Comparison of ENCODE assay signal across 1 cellular context in genomic region chr14:24075485-24076301, GRCh38.
A peak's percentile ranks its signal among the peaks of the same experiment; 100 is the strongest.
TF ChIP-seq lines count a peak whose summit lies in the region.

No MANE protein-coding gene starts in this region.

TF ChIP-seq in HepG2, 621 proteins besides CTCF, POLR2A, EP300 and RAD21:
- TF ChIP-seq PCBP1 (IDR thresholded peaks at IDR 0.05; ENCODE audit: borderline replicate concordance, low read depth, low read length) = 0 out of 2 replicates have a peak, but pooled peaks have one; percentile 27
- TF ChIP-seq HES4 (CRISPR knock-in tag; IDR thresholded peaks at IDR 0.05; ENCODE audit: borderline replicate concordance) = 0 out of 2 replicates have a peak, but pooled peaks have one; percentile 4
- 0 out of 2 replicates have a peak, but pooled peaks have one; percentile 14 for TF ChIP-seq NFKB2 (CRISPR knock-in tag; IDR thresholded peaks at IDR 0.05; ENCODE audit: borderline replicate concordance)
- TF ChIP-seq ZFP90 (CRISPR knock-in tag; IDR thresholded peaks at IDR 0.05; ENCODE audit: borderline replicate concordance) = 0 out of 2 replicates have a peak, but pooled peaks have one; percentile 18
- 0 out of 2 replicates have a peak, but pooled peaks have one; percentile 18 for TF ChIP-seq ZNF619 (CRISPR knock-in tag; IDR thresholded peaks at IDR 0.05)
- TF ChIP-seq ZNF33B (CRISPR knock-in tag; IDR thresholded peaks at IDR 0.05) = no peak
- peak; percentile 42; the same call in 1 of the 2 replicates for TF ChIP-seq ATF7 (IDR thresholded peaks at IDR 0.05)
- TF ChIP-seq ATF7 (CRISPR knock-in tag; IDR thresholded peaks at IDR 0.05) = no peak
- no peak for TF ChIP-seq ZFP62 (CRISPR knock-in tag; IDR thresholded peaks at IDR 0.05)
- no peak for TF ChIP-seq ZBTB7A (CRISPR knock-in tag; IDR thresholded peaks at IDR 0.05)
- TF ChIP-seq BHLHE40 (IDR thresholded peaks at IDR 0.05; ENCODE audit: low read length) = no peak
- no peak for TF ChIP-seq ZBTB39 (CRISPR knock-in tag; IDR thresholded peaks at IDR 0.05)
- no peak for TF ChIP-seq XBP1 (CRISPR knock-in tag; IDR thresholded peaks at IDR 0.05)
- TF ChIP-seq, protein P1, sequence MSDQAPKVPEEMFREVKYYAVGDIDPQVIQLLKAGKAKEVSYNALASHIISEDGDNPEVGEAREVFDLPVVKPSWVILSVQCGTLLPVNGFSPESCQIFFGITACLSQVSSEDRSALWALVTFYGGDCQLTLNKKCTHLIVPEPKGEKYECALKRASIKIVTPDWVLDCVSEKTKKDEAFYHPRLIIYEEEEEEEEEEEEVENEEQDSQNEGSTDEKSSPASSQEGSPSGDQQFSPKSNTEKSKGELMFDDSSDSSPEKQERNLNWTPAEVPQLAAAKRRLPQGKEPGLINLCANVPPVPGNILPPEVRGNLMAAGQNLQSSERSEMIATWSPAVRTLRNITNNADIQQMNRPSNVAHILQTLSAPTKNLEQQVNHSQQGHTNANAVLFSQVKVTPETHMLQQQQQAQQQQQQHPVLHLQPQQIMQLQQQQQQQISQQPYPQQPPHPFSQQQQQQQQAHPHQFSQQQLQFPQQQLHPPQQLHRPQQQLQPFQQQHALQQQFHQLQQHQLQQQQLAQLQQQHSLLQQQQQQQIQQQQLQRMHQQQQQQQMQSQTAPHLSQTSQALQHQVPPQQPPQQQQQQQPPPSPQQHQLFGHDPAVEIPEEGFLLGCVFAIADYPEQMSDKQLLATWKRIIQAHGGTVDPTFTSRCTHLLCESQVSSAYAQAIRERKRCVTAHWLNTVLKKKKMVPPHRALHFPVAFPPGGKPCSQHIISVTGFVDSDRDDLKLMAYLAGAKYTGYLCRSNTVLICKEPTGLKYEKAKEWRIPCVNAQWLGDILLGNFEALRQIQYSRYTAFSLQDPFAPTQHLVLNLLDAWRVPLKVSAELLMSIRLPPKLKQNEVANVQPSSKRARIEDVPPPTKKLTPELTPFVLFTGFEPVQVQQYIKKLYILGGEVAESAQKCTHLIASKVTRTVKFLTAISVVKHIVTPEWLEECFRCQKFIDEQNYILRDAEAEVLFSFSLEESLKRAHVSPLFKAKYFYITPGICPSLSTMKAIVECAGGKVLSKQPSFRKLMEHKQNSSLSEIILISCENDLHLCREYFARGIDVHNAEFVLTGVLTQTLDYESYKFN (CRISPR knock-in tag; conservative IDR thresholded peaks at IDR 0.05) = no peak
- TF ChIP-seq PBX3 (CRISPR knock-in tag; IDR thresholded peaks at IDR 0.05; ENCODE audit: borderline replicate concordance) = no peak
- no peak for TF ChIP-seq IKZF4 (CRISPR knock-in tag; IDR thresholded peaks at IDR 0.05; ENCODE audit: borderline replicate concordance, low read depth, not compliant biosample characterization)
- TF ChIP-seq THAP11 (CRISPR knock-in tag; IDR thresholded peaks at IDR 0.05) = no peak
- no peak for TF ChIP-seq PRMT3 (CRISPR knock-in tag; IDR thresholded peaks at IDR 0.05; ENCODE audit: borderline replicate concordance, low read depth)
- TF ChIP-seq, protein P2, sequence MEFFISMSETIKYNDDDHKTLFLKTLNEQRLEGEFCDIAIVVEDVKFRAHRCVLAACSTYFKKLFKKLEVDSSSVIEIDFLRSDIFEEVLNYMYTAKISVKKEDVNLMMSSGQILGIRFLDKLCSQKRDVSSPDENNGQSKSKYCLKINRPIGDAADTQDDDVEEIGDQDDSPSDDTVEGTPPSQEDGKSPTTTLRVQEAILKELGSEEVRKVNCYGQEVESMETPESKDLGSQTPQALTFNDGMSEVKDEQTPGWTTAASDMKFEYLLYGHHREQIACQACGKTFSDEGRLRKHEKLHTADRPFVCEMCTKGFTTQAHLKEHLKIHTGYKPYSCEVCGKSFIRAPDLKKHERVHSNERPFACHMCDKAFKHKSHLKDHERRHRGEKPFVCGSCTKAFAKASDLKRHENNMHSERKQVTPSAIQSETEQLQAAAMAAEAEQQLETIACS (CRISPR knock-in tag; IDR thresholded peaks at IDR 0.05) = no peak
- TF ChIP-seq TBX2 (CRISPR knock-in tag; IDR thresholded peaks at IDR 0.05; ENCODE audit: borderline replicate concordance) = no peak; the same call in 1 of the 2 replicates
- TF ChIP-seq MAFG (CRISPR knock-in tag; IDR thresholded peaks at IDR 0.05) = no peak
- TF ChIP-seq ZNF768 (CRISPR knock-in tag; IDR thresholded peaks at IDR 0.05) = peak; percentile 27; the same call in 1 of the 2 replicates
- TF ChIP-seq ZNF260 (CRISPR knock-in tag; IDR thresholded peaks at IDR 0.05; ENCODE audit: borderline replicate concordance, low read depth) = no peak
- TF ChIP-seq PAWR (CRISPR knock-in tag; IDR thresholded peaks at IDR 0.05; ENCODE audit: borderline replicate concordance) = no peak
- TF ChIP-seq TBL1XR1 (IDR thresholded peaks at IDR 0.05; ENCODE audit: borderline replicate concordance, low read length, partially characterized antibody) = no peak
- no peak for TF ChIP-seq ZKSCAN1 (IDR thresholded peaks at IDR 0.05; ENCODE audit: low read length)
- TF ChIP-seq RFXAP (CRISPR knock-in tag; IDR thresholded peaks at IDR 0.05; ENCODE audit: borderline replicate concordance) = 0 out of 2 replicates have a peak, but pooled peaks have one; percentile 5
- no peak for TF ChIP-seq ZNF629 (CRISPR knock-in tag; conservative IDR thresholded peaks at IDR 0.05)
- no peak for TF ChIP-seq ZNF10 (CRISPR knock-in tag; IDR thresholded peaks at IDR 0.05; ENCODE audit: borderline replicate concordance, low read depth)
- TF ChIP-seq, protein P3, sequence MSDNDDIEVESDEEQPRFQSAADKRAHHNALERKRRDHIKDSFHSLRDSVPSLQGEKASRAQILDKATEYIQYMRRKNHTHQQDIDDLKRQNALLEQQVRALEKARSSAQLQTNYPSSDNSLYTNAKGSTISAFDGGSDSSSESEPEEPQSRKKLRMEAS (IDR thresholded peaks at IDR 0.05) = no peak
- TF ChIP-seq, protein P4, sequence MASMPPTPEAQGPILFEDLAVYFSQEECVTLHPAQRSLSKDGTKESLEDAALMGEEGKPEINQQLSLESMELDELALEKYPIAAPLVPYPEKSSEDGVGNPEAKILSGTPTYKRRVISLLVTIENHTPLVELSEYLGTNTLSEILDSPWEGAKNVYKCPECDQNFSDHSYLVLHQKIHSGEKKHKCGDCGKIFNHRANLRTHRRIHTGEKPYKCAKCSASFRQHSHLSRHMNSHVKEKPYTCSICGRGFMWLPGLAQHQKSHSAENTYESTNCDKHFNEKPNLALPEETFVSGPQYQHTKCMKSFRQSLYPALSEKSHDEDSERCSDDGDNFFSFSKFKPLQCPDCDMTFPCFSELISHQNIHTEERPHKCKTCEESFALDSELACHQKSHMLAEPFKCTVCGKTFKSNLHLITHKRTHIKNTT (CRISPR knock-in tag; IDR thresholded peaks at IDR 0.05) = no peak
- TF ChIP-seq RORA (CRISPR knock-in tag; IDR thresholded peaks at IDR 0.05) = no peak
- peak; percentile 65; the same call in 1 of the 2 replicates for TF ChIP-seq ARHGAP35 (CRISPR knock-in tag; IDR thresholded peaks at IDR 0.05; ENCODE audit: borderline replicate concordance)
- no peak for TF ChIP-seq ZNF572 (CRISPR knock-in tag; IDR thresholded peaks at IDR 0.05)
